16 cellular contexts compared by ENCODE assay signal in the genomic region with DNA sequence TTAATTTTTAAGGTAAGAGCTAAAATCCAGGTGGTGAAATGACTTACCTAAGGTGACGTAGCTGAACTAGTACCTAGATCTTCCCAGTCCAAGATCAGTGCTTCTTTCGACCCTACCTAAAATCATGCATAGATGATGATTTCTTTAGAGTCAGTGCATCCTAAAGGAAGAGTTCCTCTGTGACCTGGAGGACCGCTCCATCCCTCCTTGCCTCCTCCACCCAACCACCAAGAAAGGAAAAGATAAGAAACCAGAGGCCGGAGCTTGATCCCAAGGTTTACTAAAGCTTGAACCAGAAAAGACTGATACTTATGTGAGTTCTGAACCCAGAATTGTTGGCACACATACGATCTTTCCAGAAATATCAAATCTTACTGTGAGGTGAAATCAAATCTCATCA.
DNase-seq lines count a peak whose midpoint lies in the region; ATAC-seq and TF ChIP-seq lines count a peak whose summit lies in the region.
"Had no signal": no experiment of that assay in that cellular context is flagged by ENCODE, and none has a peak within 500 bp of the region (broad histone marks: within the 10 kb centered on the region; RNA-seq: fewer than 3 reads in every experiment).

No MANE protein-coding gene starts in this region.

- H3K9me3 ChIP-seq in KOPT-K1 (ENCODE audit: insufficient read depth, low read length, poor library complexity, severe bottlenecking) (no peaks in the 10 kb centered on the region), T-helper 17 cell (ENCODE audit: control insufficient read depth, low read length, poor library complexity, severe bottlenecking) (no peaks in the 10 kb centered on the region), thyroid gland (no peaks in the 10 kb centered on the region)
- H3K9me3 ChIP-seq: BLaER1 had no signal

- 87 to 98% methylated on average over 5 of the region's 5 CpGs for WGBS in thyroid gland, 2 donors

- POLR2A ChIA-PET in activated naive CD8-positive, alpha-beta T cell treated with anti-CD3 and anti-CD28 coated beads, Interleukin-2, amount 10 ng/mL, durations not matched to agents 7 days and 5 days (lab: Charles Lee): no interaction called here

- H3K27ac ChIP-seq in KOPT-K1 (ENCODE audit: low read depth, low read length, poor library complexity, severe bottlenecking) (peak overlapping the region; percentile 98), thyroid gland (no peak overlapping the region)
- H3K27ac ChIP-seq: BLaER1 had no signal

- H3K27me3 Mint-ChIP-seq in activated naive CD8-positive, alpha-beta T cell treated with anti-CD3 and anti-CD28 coated beads, Interleukin-2, amount 10 ng/mL, durations not matched to agents 7 days and 5 days: no peaks in the 10 kb centered on the region
- no peaks in the 10 kb centered on the region for H3K27me3 Mint-ChIP-seq in activated naive CD8-positive, alpha-beta T cell treated with anti-CD3 and anti-CD28 coated beads, Interleukin-2, amount 50 U/mL, for 24 hours
- H3K27me3 Mint-ChIP-seq in T-helper 17 cell: no peaks in the 10 kb centered on the region
- H3K27me3 Mint-ChIP-seq: CD4-positive, alpha-beta memory T cell had no signal

- peak overlapping the region; percentile 57 for H3K27ac Mint-ChIP-seq in activated naive CD8-positive, alpha-beta T cell treated with anti-CD3 and anti-CD28 coated beads, Interleukin-2, amount 10 ng/mL, durations not matched to agents 7 days and 5 days
- H3K27ac Mint-ChIP-seq in activated naive CD8-positive, alpha-beta T cell treated with anti-CD3 and anti-CD28 coated beads, Interleukin-2, amount 50 U/mL, for 24 hours: no peak overlapping the region
- H3K27ac Mint-ChIP-seq in T-helper 17 cell: peak overlapping the region; percentile 6
- H3K27ac Mint-ChIP-seq: H9 had no signal

- ATAC-seq in activated naive CD8-positive, alpha-beta T cell treated with anti-CD3 and anti-CD28 coated beads, Interleukin-2, amount 10 ng/mL, durations not matched to agents 7 days and 5 days (ENCODE audit: low read depth): no peak
- no peak for ATAC-seq in activated naive CD8-positive, alpha-beta T cell treated with anti-CD3 and anti-CD28 coated beads, Interleukin-2, amount 50 U/mL, for 24 hours
- ATAC-seq in T-helper 17 cell (no peak), HG02870 (IDR thresholded peaks at IDR 0.05; ENCODE audit: unreplicated experiment) (no peak)

- TF ChIP-seq CTCF in thyroid gland (IDR thresholded peaks at IDR 0.05): no peak

- H3K4me3 ChIP-seq in thyroid gland (replicated peaks in 1 of 3): no peak overlapping the region
- H3K4me3 ChIP-seq: BLaER1 had no signal

- H3K4me1 ChIP-seq in thyroid gland: no peaks in the 10 kb centered on the region

- intact Hi-C loops in thyroid gland (cut with DNase I): no loop called here

- H3K27me3 ChIP-seq in thyroid gland: no peaks in the 10 kb centered on the region
- H3K27me3 ChIP-seq: BLaER1 had no signal

- no peaks in the 10 kb centered on the region for H3K36me3 Mint-ChIP-seq in activated naive CD8-positive, alpha-beta T cell treated with anti-CD3 and anti-CD28 coated beads, Interleukin-2, amount 10 ng/mL, durations not matched to agents 7 days and 5 days
- H3K36me3 Mint-ChIP-seq in activated naive CD8-positive, alpha-beta T cell treated with anti-CD3 and anti-CD28 coated beads, Interleukin-2, amount 50 U/mL, for 24 hours (ENCODE audit: low read depth): no peaks in the 10 kb centered on the region
- no peaks in the 10 kb centered on the region for H3K36me3 Mint-ChIP-seq in T-helper 17 cell (ENCODE audit: low read depth)

- H3K9me3 Mint-ChIP-seq in activated naive CD8-positive, alpha-beta T cell treated with anti-CD3 and anti-CD28 coated beads, Interleukin-2, amount 10 ng/mL, durations not matched to agents 7 days and 5 days: peaks cover 6% of the 10 kb centered on the region
- H3K9me3 Mint-ChIP-seq in activated naive CD8-positive, alpha-beta T cell treated with anti-CD3 and anti-CD28 coated beads, Interleukin-2, amount 50 U/mL, for 24 hours: no peaks in the 10 kb centered on the region
- H3K9me3 Mint-ChIP-seq: CD4-positive, alpha-beta memory T cell; H9 had no signal

- H3K4me1 Mint-ChIP-seq in activated naive CD8-positive, alpha-beta T cell treated with anti-CD3 and anti-CD28 coated beads, Interleukin-2, amount 10 ng/mL, durations not matched to agents 7 days and 5 days: peaks cover 8% of the 10 kb centered on the region
- peaks cover 20% of the 10 kb centered on the region for H3K4me1 Mint-ChIP-seq in activated naive CD8-positive, alpha-beta T cell treated with anti-CD3 and anti-CD28 coated beads, Interleukin-2, amount 50 U/mL, for 24 hours
- peaks cover 6% of the 10 kb centered on the region for H3K4me1 Mint-ChIP-seq in T-helper 17 cell

- DNase-seq in activated naive CD8-positive, alpha-beta T cell treated with anti-CD3 and anti-CD28 coated beads, Interleukin-2, amount 10 ng/mL, durations not matched to agents 7 days and 5 days: no peak
- DNase-seq in activated naive CD8-positive, alpha-beta T cell treated with anti-CD3 and anti-CD28 coated beads, Interleukin-2, amount 50 U/mL, for 24 hours: no peak
- no peak for DNase-seq in T-helper 17 cell
- no peak for DNase-seq in C1 segment of cervical spinal cord (lab: John Stamatoyannopoulos, UW)
- DNase-seq in thyroid gland: no peak
- DNase-seq: CD4-positive, alpha-beta memory T cell; COR-L47; DMS153; DMS79 treated with DMSO at 0.1 percent for 48 hours; EL; GOT3; H9; IMR-90 had no signal

- TF ChIP-seq POLR2A in thyroid gland (IDR thresholded peaks at IDR 0.05): no peak

- H3K4me3 Mint-ChIP-seq in activated naive CD8-positive, alpha-beta T cell treated with anti-CD3 and anti-CD28 coated beads, Interleukin-2, amount 10 ng/mL, durations not matched to agents 7 days and 5 days: no peak overlapping the region
- H3K4me3 Mint-ChIP-seq in activated naive CD8-positive, alpha-beta T cell treated with anti-CD3 and anti-CD28 coated beads, Interleukin-2, amount 50 U/mL, for 24 hours: no peak overlapping the region
- no peak overlapping the region for H3K4me3 Mint-ChIP-seq in T-helper 17 cell
- H3K4me3 Mint-ChIP-seq: CD4-positive, alpha-beta memory T cell; H9 had no signal

- no peaks in the 10 kb centered on the region for H3K36me3 ChIP-seq in KOPT-K1 (ENCODE audit: insufficient read depth, low read length)
- H3K36me3 ChIP-seq in thyroid gland: no peaks in the 10 kb centered on the region
- H3K36me3 ChIP-seq: BLaER1 had no signal
